1 cellular context compared by ENCODE assay signal in genomic region chr10:1570652-1571051, GRCh38.
TF ChIP-seq lines count a peak whose summit lies in the region.

No MANE protein-coding gene starts in this region.

TF ChIP-seq in GM23338, 12 proteins besides CTCF, POLR2A, EP300 and RAD21 (continued from another document):
- no peak for TF ChIP-seq ZNF462 (CRISPR knock-in tag; IDR thresholded peaks at IDR 0.05)
TF ChIP-seq in GM23338: peak in this region for 0.
